Comparison of ENCODE assay signal across 22 cellular contexts in the genomic region with DNA sequence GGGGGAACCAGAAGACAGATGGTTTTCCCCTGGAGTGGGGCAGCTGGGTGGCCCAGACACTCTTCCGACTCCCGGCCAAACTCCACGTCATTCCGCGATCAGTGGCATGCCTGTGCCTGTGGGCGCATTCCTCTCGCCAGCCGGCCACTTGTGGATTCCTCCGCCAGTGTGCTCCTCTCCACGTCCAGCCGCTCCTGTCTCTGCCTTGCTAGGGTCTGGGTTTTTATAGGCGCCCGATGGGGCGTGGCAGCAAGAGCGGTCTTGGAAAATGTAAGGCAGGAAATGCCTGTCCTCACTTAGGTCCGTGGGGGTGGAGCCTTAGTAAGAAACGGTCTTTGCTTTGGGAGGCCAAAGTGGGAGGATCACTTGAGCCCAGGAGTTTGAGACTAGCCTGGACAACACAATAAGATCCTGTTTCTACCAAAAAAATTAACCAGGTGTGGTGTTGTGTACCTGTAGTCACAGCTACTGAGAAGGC.
DNase-seq lines count a peak whose midpoint lies in the region; ATAC-seq, FAIRE-seq and TF ChIP-seq lines count a peak whose summit lies in the region.
"Had no signal": no experiment of that assay in that cellular context is flagged by ENCODE, and none has a peak within 500 bp of the region (broad histone marks: within the 10 kb centered on the region; RNA-seq: fewer than 3 reads in every experiment).

No MANE protein-coding gene starts in this region.

- WGBS in K562 (ENCODE audit: insufficient coverage, low coverage, missing lambda C conversion rate): 77% methylated on average over 17 of the region's 17 CpGs
- 88% methylated on average over 17 of the region's 17 CpGs for WGBS in smooth muscle cell (ENCODE audit: low lambda C conversion rate)

- 0 out of 2 replicates have a peak overlapping the region, but pooled peaks have one; percentile 4 for H3K4me2 ChIP-seq in BLaER1
- H3K4me2 ChIP-seq in K562 (ENCODE audit: insufficient read depth, low read length): no peak overlapping the region
- no peak overlapping the region for H3K4me2 ChIP-seq in smooth muscle cell

- no peaks in the 10 kb centered on the region for H3K36me3 ChIP-seq in BLaER1
- no peaks in the 10 kb centered on the region for H3K36me3 ChIP-seq in K562 (ENCODE audit: control insufficient read depth, insufficient read depth, low read length)
- no peaks in the 10 kb centered on the region for H3K36me3 ChIP-seq in smooth muscle cell (ENCODE audit: low read depth)
- H3K36me3 ChIP-seq: upper lobe of right lung had no signal

- no peak for TF ChIP-seq POLR2A in K562 (conservative IDR thresholded peaks at IDR 0.05)

- peaks cover 10% of the 10 kb centered on the region for H3K4me1 ChIP-seq in BLaER1
- H3K4me1 ChIP-seq in K562 (replicated peaks in 1 of 2; ENCODE audit: control insufficient read depth in 2 of 2, insufficient read depth in 2 of 2, low read length in 2 of 2): peaks cover 12 to 13% of the 10 kb centered on the region in 2 experiments; a peak in 4 of 5 replicates
- H3K4me1 ChIP-seq in smooth muscle cell (ENCODE audit: low read depth): no peaks in the 10 kb centered on the region

- no peak for TF ChIP-seq EP300 in K562 (IDR thresholded peaks at IDR 0.05; ENCODE audit: low read length)

- POLR2A ChIA-PET in K562 (lab: Yijun Ruan, JAX): interaction anchor here (0.6 to 3.9 kb wide), 11 partner anchors 7 to 570 kb away, joined by 3 to 19 read pairs (median 4); no protein-coding TSS in a partner anchor

- CTCF ChIA-PET in K562 (lab: Yijun Ruan, JAX; ENCODE audit: low intra/inter-chr PET ratio): interaction anchor here (0.5 to 2.4 kb wide), 8 partner anchors 31 to 488 kb away, joined by 3 to 19 read pairs (median 3); partner anchors contain the start of gene ESS2

- H4K20me1 ChIP-seq in BLaER1 (no peaks in the 10 kb centered on the region), K562 (replicated peaks; ENCODE audit: control insufficient read depth, insufficient read depth, low read length) (no peaks in the 10 kb centered on the region; the same call in 1 of the 2 replicates), smooth muscle cell (ENCODE audit: low read depth) (no peaks in the 10 kb centered on the region)

- TF ChIP-seq RAD21 in K562 (CRISPR knock-in tag; conservative IDR thresholded peaks at IDR 0.05 in 1 of 2, IDR thresholded peaks at IDR 0.05 in 1 of 2): no peak

- no peak for TF ChIP-seq CTCF in K562 (IDR thresholded peaks at IDR 0.05 in 2 of 3, conservative IDR thresholded peaks at IDR 0.05 in 1 of 3; ENCODE audit: insufficient read depth in 2 of 3, low read depth in 1 of 3, low read length in 3 of 3)
- no peak for TF ChIP-seq CTCF in smooth muscle cell (IDR thresholded peaks at IDR 0.05; ENCODE audit: borderline replicate concordance, insufficient read depth, poor library complexity, severe bottlenecking)

- ATAC-seq in K562 (no peak), GM18909 (IDR thresholded peaks at IDR 0.05; ENCODE audit: poor library complexity, unreplicated experiment) (no peak)
- ATAC-seq: left lobe of liver had no signal

- intact Hi-C loops in K562 (cut with micrococcal nuclease): loop anchor here (1.0 to 5.0 kb wide), 4 partner anchors 86 to 278 kb away; partner anchors contain the start of genes CDC45 and UFD1

- H3K27me3 ChIP-seq in BLaER1 (no peaks in the 10 kb centered on the region), K562 (ENCODE audit: control insufficient read depth in 2 of 2, insufficient read depth in 2 of 2, low read length in 2 of 2) (peaks cover 0 to 4% of the 10 kb centered on the region in 2 experiments; a peak in 1 of 5 replicates), smooth muscle cell (ENCODE audit: low read depth) (no peaks in the 10 kb centered on the region)
- H3K27me3 ChIP-seq: upper lobe of right lung had no signal

- H3K4me3 ChIP-seq in BLaER1 (no peak overlapping the region), K562 (no peak overlapping the region), smooth muscle cell (no peak overlapping the region)
- H3K4me3 ChIP-seq: upper lobe of right lung had no signal

- no peaks in the 10 kb centered on the region for H3F3A ChIP-seq in smooth muscle cell (ENCODE audit: low read depth)

- H3K79me2 ChIP-seq in K562 (ENCODE audit: control insufficient read depth, insufficient read depth, low read length): no peaks in the 10 kb centered on the region
- no peaks in the 10 kb centered on the region for H3K79me2 ChIP-seq in smooth muscle cell (ENCODE audit: low read depth)

- peak overlapping the region; percentile 75; the same call in 1 of the 2 replicates for H2AFZ ChIP-seq in K562 (ENCODE audit: low read depth, low read length)
- no peak overlapping the region for H2AFZ ChIP-seq in smooth muscle cell (ENCODE audit: low read depth)

- no TSS peak for BruUV-seq in K562 (replicated peaks; lab: Mats Ljungman, UMichigan)

- in situ Hi-C loops in K562 (cut with MboI): no loop called here

- H3K9me3 ChIP-seq in BLaER1: no peaks in the 10 kb centered on the region
- H3K9me3 ChIP-seq in K562 (replicated peaks; ENCODE audit: control insufficient read depth, insufficient read depth, low read depth, low read length): peaks cover 2% of the 10 kb centered on the region; the same call in 1 of the 2 replicates
- H3K9me3 ChIP-seq in smooth muscle cell (replicated peaks; ENCODE audit: low read depth): no peaks in the 10 kb centered on the region
- H3K9me3 ChIP-seq: upper lobe of right lung had no signal

- H3K27ac ChIP-seq in BLaER1 (no peak overlapping the region), K562 (ENCODE audit: extremely low read depth, low read depth, low read length) (no peak overlapping the region), smooth muscle cell (ENCODE audit: low read depth) (no peak overlapping the region)
- H3K27ac ChIP-seq: upper lobe of right lung, VCaP had no signal

- H3K9ac ChIP-seq in BLaER1 (no peak overlapping the region), K562 (ENCODE audit: insufficient read depth in 1 of 2, low read depth in 2 of 2, low read length in 2 of 2) (no peak overlapping the region; a peak in 1 of 4 replicates), smooth muscle cell (ENCODE audit: low read depth) (no peak overlapping the region)

- no peak for FAIRE-seq in K562 (lab: Jason Lieb, UNC)

- DNase-seq in EH (ENCODE audit: low read depth): peak; percentile 13
- no peak for DNase-seq in K562 (ENCODE audit: extremely low read depth in 1 of 4, low spot score in 3 of 4)
- peak; percentile 71 for DNase-seq in mesenteric fat pad (ENCODE audit: low spot score)
- DNase-seq in smooth muscle cell (lab: John Stamatoyannopoulos, UW; ENCODE audit: unreplicated experiment): no peak
- DNase-seq in activated gamma-delta T cell (lab: John Stamatoyannopoulos, UW): no peak
- no peak for DNase-seq in A172 (ENCODE audit: low spot score)
- DNase-seq: activated CD8-positive, alpha-beta memory T cell treated with anti-CD3 and anti-CD28 coated beads for 24 hours; activated effector memory CD4-positive, alpha-beta T cell treated with Interleukin-2 at 50 U/mL for 16 hours; activated T-cell treated with anti-CD3 and anti-CD28 coated beads, Interleukin-2, amount 50 U/mL, for 1 hour; effector CD4-positive, alpha-beta T cell; GDM1; hippocampal formation; NCI-H2029; NCI-H226; right cardiac atrium; Right ventricle myocardium superior; stimulated activated naive B cell treated with anti-CD40 and anti-IgM and Interleukin-4, amounts not matched to agents 10 μg/mL and 1 μg/mL and 100 μg/mL, for 72 hours; upper lobe of right lung had no signal

- H3K9me1 ChIP-seq in K562 (ENCODE audit: control insufficient read depth, insufficient read depth, low read length): no peaks in the 10 kb centered on the region

TF ChIP-seq in K562, 482 proteins besides CTCF, POLR2A, EP300 and RAD21 (continues in another document):
- 0 out of 2 replicates have a peak, but pooled peaks have one; percentile 31 for TF ChIP-seq HSF4 (CRISPR knock-in tag; IDR thresholded peaks at IDR 0.05; ENCODE audit: borderline replicate concordance)
- 0 out of 2 replicates have a peak, but pooled peaks have one; percentile 44 for TF ChIP-seq GTF2A2 (tag; IDR thresholded peaks at IDR 0.05)
- TF ChIP-seq MLLT1 (IDR thresholded peaks at IDR 0.05): no peak
- TF ChIP-seq CC2D1A (IDR thresholded peaks at IDR 0.05): peak; percentile 88; the same call in 1 of the 2 replicates
- TF ChIP-seq HDAC8 (tag; IDR thresholded peaks at IDR 0.05): peak; percentile 53; the same call in 1 of the 2 replicates
- TF ChIP-seq ARID2 (IDR thresholded peaks at IDR 0.05): 0 out of 2 replicates have a peak, but pooled peaks have one; percentile 3
- TF ChIP-seq, protein P1, sequence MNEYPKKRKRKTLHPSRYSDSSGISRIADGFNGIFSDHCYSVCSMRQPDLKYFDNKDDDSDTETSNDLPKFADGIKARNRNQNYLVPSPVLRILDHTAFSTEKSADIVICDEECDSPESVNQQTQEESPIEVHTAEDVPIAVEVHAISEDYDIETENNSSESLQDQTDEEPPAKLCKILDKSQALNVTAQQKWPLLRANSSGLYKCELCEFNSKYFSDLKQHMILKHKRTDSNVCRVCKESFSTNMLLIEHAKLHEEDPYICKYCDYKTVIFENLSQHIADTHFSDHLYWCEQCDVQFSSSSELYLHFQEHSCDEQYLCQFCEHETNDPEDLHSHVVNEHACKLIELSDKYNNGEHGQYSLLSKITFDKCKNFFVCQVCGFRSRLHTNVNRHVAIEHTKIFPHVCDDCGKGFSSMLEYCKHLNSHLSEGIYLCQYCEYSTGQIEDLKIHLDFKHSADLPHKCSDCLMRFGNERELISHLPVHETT (CRISPR knock-in tag; conservative IDR thresholded peaks at IDR 0.05 in 1 of 2, IDR thresholded peaks at IDR 0.05 in 1 of 2): peak in 1 of 2 experiments; percentile 82; a peak in 1 of 4 replicates
- TF ChIP-seq KLF13 (tag; IDR thresholded peaks at IDR 0.05; ENCODE audit: borderline replicate concordance, low read depth): 0 out of 2 replicates have a peak, but pooled peaks have one; percentile 41
- no peak for TF ChIP-seq FIP1L1 (IDR thresholded peaks at IDR 0.05; ENCODE audit: low read depth, low read length, poor library complexity, severe bottlenecking)
- TF ChIP-seq KDM4B (IDR thresholded peaks at IDR 0.05; ENCODE audit: borderline replicate concordance in 2 of 2, low read depth in 1 of 2): 0 out of 4 replicates have a peak, but pooled peaks of 1 of the 2 experiments have one; percentile 11

Comparison
In these comparisons a context has a peak if more than half of its experiments do, and no peak if none do; other contexts are left out.
1. DNase-seq: peak in EH (single experiment) and mesenteric fat pad (single experiment); none in K562 (0 of 4), smooth muscle cell (single experiment), activated gamma-delta T cell (single experiment) and A172 (single experiment).